In genomic region chr2:9555338-9556120, GRCh38 we compare ENCODE assay signal across 1 cellular context.
TF ChIP-seq lines count a peak whose summit lies in the region.

Gene ADAM17, minus strand, starts transcription at chr2:9555830. Its CDS starts 225 bp downstream, at chr2:9555605.

TF ChIP-seq in HepG2, 621 proteins besides CTCF, POLR2A, EP300 and RAD21 (continued from another document and continues in another):
- TF ChIP-seq, protein P1, sequence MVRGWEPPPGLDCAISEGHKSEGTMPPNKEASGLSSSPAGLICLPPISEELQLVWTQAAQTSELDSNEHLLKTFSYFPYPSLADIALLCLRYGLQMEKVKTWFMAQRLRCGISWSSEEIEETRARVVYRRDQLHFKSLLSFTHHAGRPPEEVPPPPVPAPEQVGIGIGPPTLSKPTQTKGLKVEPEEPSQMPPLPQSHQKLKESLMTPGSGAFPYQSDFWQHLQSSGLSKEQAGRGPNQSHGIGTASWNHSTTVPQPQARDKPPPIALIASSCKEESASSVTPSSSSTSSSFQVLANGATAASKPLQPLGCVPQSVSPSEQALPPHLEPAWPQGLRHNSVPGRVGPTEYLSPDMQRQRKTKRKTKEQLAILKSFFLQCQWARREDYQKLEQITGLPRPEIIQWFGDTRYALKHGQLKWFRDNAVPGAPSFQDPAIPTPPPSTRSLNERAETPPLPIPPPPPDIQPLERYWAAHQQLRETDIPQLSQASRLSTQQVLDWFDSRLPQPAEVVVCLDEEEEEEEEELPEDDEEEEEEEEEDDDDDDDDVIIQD (CRISPR knock-in tag; IDR thresholded peaks at IDR 0.05; ENCODE audit: low read depth): 0 out of 2 replicates have a peak, but pooled peaks have one; percentile 55
- TF ChIP-seq ZNF546 (CRISPR knock-in tag; conservative IDR thresholded peaks at IDR 0.05) (no peak), ZNF720 (CRISPR knock-in tag; IDR thresholded peaks at IDR 0.05) (no peak), KDM4B (CRISPR knock-in tag; IDR thresholded peaks at IDR 0.05) (peak; percentile 27; the same call in 1 of the 2 replicates), ZNF782 (CRISPR knock-in tag; IDR thresholded peaks at IDR 0.05; ENCODE audit: borderline replicate concordance) (no peak; the same call in 1 of the 2 replicates), TRIM24 (CRISPR knock-in tag; IDR thresholded peaks at IDR 0.05) (0 out of 2 replicates have a peak, but pooled peaks have one; percentile 47), HMG20A (CRISPR knock-in tag; IDR thresholded peaks at IDR 0.05; ENCODE audit: borderline replicate concordance) (no peak), TSC22D2 (CRISPR knock-in tag; IDR thresholded peaks at IDR 0.05; ENCODE audit: borderline replicate concordance) (peak; percentile 97), ZBTB4 (CRISPR knock-in tag; IDR thresholded peaks at IDR 0.05; ENCODE audit: borderline replicate concordance) (0 out of 2 replicates have a peak, but pooled peaks have one; percentile 29), KDM2A (CRISPR knock-in tag; IDR thresholded peaks at IDR 0.05; ENCODE audit: borderline replicate concordance, low read depth) (peak; percentile 92), ZFP1 (CRISPR knock-in tag; IDR thresholded peaks at IDR 0.05) (peak; percentile 58), ARNT (IDR thresholded peaks at IDR 0.05) (no peak), ERF (CRISPR knock-in tag; IDR thresholded peaks at IDR 0.05) (peak; percentile 88), MED1 (CRISPR knock-in tag; IDR thresholded peaks at IDR 0.05) (peak; percentile 83; the same call in 1 of the 2 replicates), STAT5B (CRISPR knock-in tag; IDR thresholded peaks at IDR 0.05) (peak; percentile 51; the same call in 1 of the 2 replicates), GRHL1 (CRISPR knock-in tag; conservative IDR thresholded peaks at IDR 0.05) (no peak), FOSL1 (CRISPR knock-in tag; IDR thresholded peaks at IDR 0.05; ENCODE audit: borderline replicate concordance) (peak; percentile 20; the same call in 1 of the 2 replicates), ZNF784 (CRISPR knock-in tag; IDR thresholded peaks at IDR 0.05; ENCODE audit: borderline replicate concordance) (peak; percentile 76; the same call in 1 of the 2 replicates), PAF1 (CRISPR knock-in tag; IDR thresholded peaks at IDR 0.05) (no peak), KLF15 (CRISPR knock-in tag; IDR thresholded peaks at IDR 0.05; ENCODE audit: borderline replicate concordance) (peak; percentile 65; the same call in 1 of the 2 replicates), MBNL3 (CRISPR knock-in tag; conservative IDR thresholded peaks at IDR 0.05) (no peak), SKI (IDR thresholded peaks at IDR 0.05; ENCODE audit: partially characterized antibody) (peak; percentile 97), RARG (CRISPR knock-in tag; IDR thresholded peaks at IDR 0.05; ENCODE audit: low read depth) (no peak), YY1 (IDR thresholded peaks at IDR 0.05; ENCODE audit: insufficient read depth, insufficient replicate concordance, low read depth, low read length) (peak; percentile 80), CCAR2 (optimal IDR thresholded peaks at IDR 0.05; ENCODE audit: low read depth, low read length) (peak; percentile 62), SP1 (IDR thresholded peaks at IDR 0.05) (no peak), SP1 (CRISPR knock-in tag; IDR thresholded peaks at IDR 0.05) (peak; percentile 74), MYPOP (CRISPR knock-in tag; IDR thresholded peaks at IDR 0.05) (peak; percentile 95), ZBTB25 (CRISPR knock-in tag; IDR thresholded peaks at IDR 0.05) (peak; percentile 97), ZNF780A (CRISPR knock-in tag; IDR thresholded peaks at IDR 0.05) (peak; percentile 47; the same call in 1 of the 2 replicates), ZNF660 (CRISPR knock-in tag; IDR thresholded peaks at IDR 0.05; ENCODE audit: borderline replicate concordance, low read depth) (no peak), ZNF761 (CRISPR knock-in tag; conservative IDR thresholded peaks at IDR 0.05) (peak; percentile 95), CREB1 (IDR thresholded peaks at IDR 0.05) (peak; percentile 64), CREB1 (CRISPR knock-in tag; IDR thresholded peaks at IDR 0.05) (0 out of 2 replicates have a peak, but pooled peaks have one; percentile 40), ZNF503 (CRISPR knock-in tag; IDR thresholded peaks at IDR 0.05) (peak; percentile 75; the same call in 1 of the 2 replicates), ZNF430 (CRISPR knock-in tag; IDR thresholded peaks at IDR 0.05) (peak; percentile 95), XBP1 (CRISPR knock-in tag; IDR thresholded peaks at IDR 0.05) (no peak)
- TF ChIP-seq, protein P2, sequence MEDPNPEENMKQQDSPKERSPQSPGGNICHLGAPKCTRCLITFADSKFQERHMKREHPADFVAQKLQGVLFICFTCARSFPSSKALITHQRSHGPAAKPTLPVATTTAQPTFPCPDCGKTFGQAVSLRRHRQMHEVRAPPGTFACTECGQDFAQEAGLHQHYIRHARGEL (CRISPR knock-in tag; IDR thresholded peaks at IDR 0.05): no peak; the same call in 1 of the 2 replicates
- TF ChIP-seq, protein P3, sequence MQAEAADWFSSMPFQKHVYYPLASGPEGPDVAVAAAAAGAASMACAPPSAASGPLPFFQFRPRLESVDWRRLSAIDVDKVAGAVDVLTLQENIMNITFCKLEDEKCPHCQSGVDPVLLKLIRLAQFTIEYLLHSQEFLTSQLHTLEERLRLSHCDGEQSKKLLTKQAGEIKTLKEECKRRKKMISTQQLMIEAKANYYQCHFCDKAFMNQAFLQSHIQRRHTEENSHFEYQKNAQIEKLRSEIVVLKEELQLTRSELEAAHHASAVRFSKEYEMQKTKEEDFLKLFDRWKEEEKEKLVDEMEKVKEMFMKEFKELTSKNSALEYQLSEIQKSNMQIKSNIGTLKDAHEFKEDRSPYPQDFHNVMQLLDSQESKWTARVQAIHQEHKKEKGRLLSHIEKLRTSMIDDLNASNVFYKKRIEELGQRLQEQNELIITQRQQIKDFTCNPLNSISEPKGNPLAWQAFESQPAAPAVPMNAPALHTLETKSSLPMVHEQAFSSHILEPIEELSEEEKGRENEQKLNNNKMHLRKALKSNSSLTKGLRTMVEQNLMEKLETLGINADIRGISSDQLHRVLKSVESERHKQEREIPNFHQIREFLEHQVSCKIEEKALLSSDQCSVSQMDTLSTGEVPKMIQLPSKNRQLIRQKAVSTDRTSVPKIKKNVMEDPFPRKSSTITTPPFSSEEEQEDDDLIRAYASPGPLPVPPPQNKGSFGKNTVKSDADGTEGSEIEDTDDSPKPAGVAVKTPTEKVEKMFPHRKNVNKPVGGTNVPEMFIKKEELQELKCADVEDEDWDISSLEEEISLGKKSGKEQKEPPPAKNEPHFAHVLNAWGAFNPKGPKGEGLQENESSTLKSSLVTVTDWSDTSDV (CRISPR knock-in tag; IDR thresholded peaks at IDR 0.05): peak; percentile 31
- TF ChIP-seq, protein P4, sequence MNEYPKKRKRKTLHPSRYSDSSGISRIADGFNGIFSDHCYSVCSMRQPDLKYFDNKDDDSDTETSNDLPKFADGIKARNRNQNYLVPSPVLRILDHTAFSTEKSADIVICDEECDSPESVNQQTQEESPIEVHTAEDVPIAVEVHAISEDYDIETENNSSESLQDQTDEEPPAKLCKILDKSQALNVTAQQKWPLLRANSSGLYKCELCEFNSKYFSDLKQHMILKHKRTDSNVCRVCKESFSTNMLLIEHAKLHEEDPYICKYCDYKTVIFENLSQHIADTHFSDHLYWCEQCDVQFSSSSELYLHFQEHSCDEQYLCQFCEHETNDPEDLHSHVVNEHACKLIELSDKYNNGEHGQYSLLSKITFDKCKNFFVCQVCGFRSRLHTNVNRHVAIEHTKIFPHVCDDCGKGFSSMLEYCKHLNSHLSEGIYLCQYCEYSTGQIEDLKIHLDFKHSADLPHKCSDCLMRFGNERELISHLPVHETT (CRISPR knock-in tag; conservative IDR thresholded peaks at IDR 0.05): peak; percentile 98
- TF ChIP-seq, protein P5, sequence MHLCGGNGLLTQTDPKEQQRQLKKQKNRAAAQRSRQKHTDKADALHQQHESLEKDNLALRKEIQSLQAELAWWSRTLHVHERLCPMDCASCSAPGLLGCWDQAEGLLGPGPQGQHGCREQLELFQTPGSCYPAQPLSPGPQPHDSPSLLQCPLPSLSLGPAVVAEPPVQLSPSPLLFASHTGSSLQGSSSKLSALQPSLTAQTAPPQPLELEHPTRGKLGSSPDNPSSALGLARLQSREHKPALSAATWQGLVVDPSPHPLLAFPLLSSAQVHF (CRISPR knock-in tag; IDR thresholded peaks at IDR 0.05): peak; percentile 88; the same call in 1 of the 2 replicates
